ENCODE assay signal across 1 cellular context in genomic region chr11:63635762-63636465, GRCh38.
TF ChIP-seq lines count a peak whose summit lies in the region.

No MANE protein-coding gene starts in this region.

TF ChIP-seq in GM12878, 131 proteins besides CTCF, POLR2A, EP300 and RAD21 (continued from another document):
- TF ChIP-seq ATF2 (IDR thresholded peaks at IDR 0.05; ENCODE audit: low read length) (no peak), NBN (IDR thresholded peaks at IDR 0.05) (0 out of 2 replicates have a peak, but pooled peaks have one; percentile 39), FOXK2 (IDR thresholded peaks at IDR 0.05) (no peak), USF2 (IDR thresholded peaks at IDR 0.05; ENCODE audit: borderline replicate concordance, low read depth, low read length) (no peak), SMC3 (IDR thresholded peaks at IDR 0.05; ENCODE audit: borderline replicate concordance, low read length) (peak; percentile 95), YY1 (IDR thresholded peaks at IDR 0.05; ENCODE audit: low read depth, low read length) (peak; percentile 61; the same call in 1 of the 2 replicates), ZZZ3 (IDR thresholded peaks at IDR 0.05; ENCODE audit: control insufficient read depth, insufficient read length, low read depth) (no peak), FOXM1 (IDR thresholded peaks at IDR 0.05; ENCODE audit: low read depth, low read length) (peak; percentile 57; the same call in 1 of the 2 replicates)
- TF ChIP-seq, protein P1, sequence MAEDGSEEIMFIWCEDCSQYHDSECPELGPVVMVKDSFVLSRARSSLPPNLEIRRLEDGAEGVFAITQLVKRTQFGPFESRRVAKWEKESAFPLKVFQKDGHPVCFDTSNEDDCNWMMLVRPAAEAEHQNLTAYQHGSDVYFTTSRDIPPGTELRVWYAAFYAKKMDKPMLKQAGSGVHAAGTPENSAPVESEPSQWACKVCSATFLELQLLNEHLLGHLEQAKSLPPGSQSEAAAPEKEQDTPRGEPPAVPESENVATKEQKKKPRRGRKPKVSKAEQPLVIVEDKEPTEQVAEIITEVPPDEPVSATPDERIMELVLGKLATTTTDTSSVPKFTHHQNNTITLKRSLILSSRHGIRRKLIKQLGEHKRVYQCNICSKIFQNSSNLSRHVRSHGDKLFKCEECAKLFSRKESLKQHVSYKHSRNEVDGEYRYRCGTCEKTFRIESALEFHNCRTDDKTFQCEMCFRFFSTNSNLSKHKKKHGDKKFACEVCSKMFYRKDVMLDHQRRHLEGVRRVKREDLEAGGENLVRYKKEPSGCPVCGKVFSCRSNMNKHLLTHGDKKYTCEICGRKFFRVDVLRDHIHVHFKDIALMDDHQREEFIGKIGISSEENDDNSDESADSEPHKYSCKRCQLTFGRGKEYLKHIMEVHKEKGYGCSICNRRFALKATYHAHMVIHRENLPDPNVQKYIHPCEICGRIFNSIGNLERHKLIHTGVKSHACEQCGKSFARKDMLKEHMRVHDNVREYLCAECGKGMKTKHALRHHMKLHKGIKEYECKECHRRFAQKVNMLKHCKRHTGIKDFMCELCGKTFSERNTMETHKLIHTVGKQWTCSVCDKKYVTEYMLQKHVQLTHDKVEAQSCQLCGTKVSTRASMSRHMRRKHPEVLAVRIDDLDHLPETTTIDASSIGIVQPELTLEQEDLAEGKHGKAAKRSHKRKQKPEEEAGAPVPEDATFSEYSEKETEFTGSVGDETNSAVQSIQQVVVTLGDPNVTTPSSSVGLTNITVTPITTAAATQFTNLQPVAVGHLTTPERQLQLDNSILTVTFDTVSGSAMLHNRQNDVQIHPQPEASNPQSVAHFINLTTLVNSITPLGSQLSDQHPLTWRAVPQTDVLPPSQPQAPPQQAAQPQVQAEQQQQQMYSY (CRISPR knock-in tag; IDR thresholded peaks at IDR 0.05), result no peak
